Comparison of ENCODE assay signal across 12 cellular contexts in the genomic region with DNA sequence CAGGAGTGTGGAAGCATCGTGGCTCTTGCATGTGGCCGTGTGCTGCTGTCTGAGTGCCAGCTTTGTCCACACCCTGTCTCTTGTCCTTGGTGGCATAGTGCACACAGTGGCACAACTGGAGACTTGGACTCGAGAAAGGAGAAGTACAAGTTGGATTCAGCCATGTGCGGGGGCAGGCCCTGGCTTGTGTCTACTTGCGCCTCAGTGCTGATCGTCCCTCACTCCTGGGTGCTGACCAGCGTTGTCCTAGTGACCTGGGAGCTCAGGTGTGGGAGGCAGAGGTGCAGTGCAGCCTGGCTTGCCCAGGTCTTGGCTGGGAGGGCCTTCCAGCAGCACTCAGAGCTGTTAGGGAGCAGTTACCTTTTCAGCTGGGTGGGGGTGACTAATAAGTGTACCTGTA. TPM values are rescaled to one million over a fixed set of nuclear protein-coding genes. Genes with fewer than 3 reads are reported as not detected.
A peak's percentile ranks its signal among the peaks of the same experiment; 100 is the strongest.
DNase-seq lines count a peak whose midpoint lies in the region; ATAC-seq and TF ChIP-seq lines count a peak whose summit lies in the region.
"Had no signal": no experiment of that assay in that cellular context is flagged by ENCODE, and none has a peak within 500 bp of the region (broad histone marks: within the 10 kb centered on the region; RNA-seq: fewer than 3 reads in every experiment).

No MANE protein-coding gene starts in this region.

- DNase-seq in CD1c-positive myeloid dendritic cell (ENCODE audit: extremely low spot score): peak; percentile 57
- DNase-seq in RWPE1 (ENCODE audit: low spot score): no peak
- peak; percentile 7 for DNase-seq in glutamatergic neuron
- DNase-seq in osteocyte (ENCODE audit: extremely low spot score, unreplicated experiment): no peak
- no peak for DNase-seq in HuH-7.5 (ENCODE audit: low spot score)
- no peak for DNase-seq in GM23248
- no peak for DNase-seq in OCI-LY7 (ENCODE audit: low spot score)
- DNase-seq: activated T-cell treated with anti-CD3 and anti-CD28 coated beads for 4 hours; central memory CD4-positive, alpha-beta T cell; midbrain; NCI-H2029 had no signal

- no peaks in the 10 kb centered on the region for H3K9me2 ChIP-seq in GM23248 (ENCODE audit: insufficient read depth)
- no peaks in the 10 kb centered on the region for H3K9me2 ChIP-seq in OCI-LY7 (ENCODE audit: insufficient read depth, low read length)

- no peak for ATAC-seq in HG02588 (IDR thresholded peaks at IDR 0.05; ENCODE audit: unreplicated experiment)

- H2AFZ ChIP-seq in GM23248 (no peak overlapping the region), OCI-LY7 (ENCODE audit: low read length) (no peak overlapping the region)

- H3K4me2 ChIP-seq in GM23248 (ENCODE audit: unreplicated experiment) (no peak overlapping the region), OCI-LY7 (ENCODE audit: low read length) (no peak overlapping the region)

- H3K27me3 ChIP-seq in GM23248 (replicated peaks; ENCODE audit: insufficient read depth): no peaks in the 10 kb centered on the region

- H3K9me3 Mint-ChIP-seq in glutamatergic neuron (ENCODE audit: unreplicated experiment): peaks cover 9% of the 10 kb centered on the region
- H3K9me3 Mint-ChIP-seq in osteocyte (ENCODE audit: unreplicated experiment): no peaks in the 10 kb centered on the region

- peaks cover 15% of the 10 kb centered on the region; the same call in 1 of the 2 replicates for H4K20me1 ChIP-seq in GM23248 (ENCODE audit: insufficient read depth)
- H4K20me1 ChIP-seq in OCI-LY7 (ENCODE audit: insufficient read depth, low read length): peaks cover 5% of the 10 kb centered on the region; the same call in 1 of the 2 replicates

- H3K27me3 Mint-ChIP-seq in glutamatergic neuron (ENCODE audit: unreplicated experiment): peaks cover 13% of the 10 kb centered on the region
- no peaks in the 10 kb centered on the region for H3K27me3 Mint-ChIP-seq in osteocyte (ENCODE audit: unreplicated experiment)

- intact Hi-C loops in OCI-LY7 (cut with micrococcal nuclease; ENCODE audit: unreplicated experiment): no loop called here

- in situ Hi-C loops in GM23248 (cut with MboI): no loop called here

- H3K4me1 Mint-ChIP-seq in glutamatergic neuron (ENCODE audit: low read depth, unreplicated experiment) (peaks cover 55% of the 10 kb centered on the region), osteocyte (ENCODE audit: unreplicated experiment) (peaks cover 60% of the 10 kb centered on the region)

- H3K9me3 ChIP-seq in GM23248 (ENCODE audit: low read depth) (no peaks in the 10 kb centered on the region), OCI-LY7 (ENCODE audit: low read length) (no peaks in the 10 kb centered on the region)

- H3F3A ChIP-seq in GM23248 (ENCODE audit: insufficient read depth): peaks cover 29% of the 10 kb centered on the region

- H3K4me1 ChIP-seq in GM23248 (ENCODE audit: insufficient read depth) (peaks cover 18% of the 10 kb centered on the region), OCI-LY7 (ENCODE audit: insufficient read depth, low read length, poor library complexity, severe bottlenecking) (no peaks in the 10 kb centered on the region)

- H3K4me3 Mint-ChIP-seq in glutamatergic neuron (ENCODE audit: unreplicated experiment): peak overlapping the region; percentile 24
- H3K4me3 Mint-ChIP-seq in osteocyte (ENCODE audit: unreplicated experiment): no peak overlapping the region

- peak overlapping the region; percentile 13 for H3K27ac Mint-ChIP-seq in glutamatergic neuron (ENCODE audit: unreplicated experiment)
- H3K27ac Mint-ChIP-seq in osteocyte (ENCODE audit: unreplicated experiment): peak overlapping the region; percentile 50

- WGBS in GM23248 (ENCODE audit: low coverage in 1 of 2, low lambda C conversion rate in 2 of 2, missing lambda C conversion rate in 2 of 2), 2 experiments: 76% methylated on average over 7 of the region's 7 CpGs

- CTCF ChIA-PET in RWPE1 (lab: Yijun Ruan, JAX): interaction anchor here (0.8 kb wide), 1 partner anchor 79 kb away, joined by 4 read pairs; no protein-coding TSS in a partner anchor
- CTCF ChIA-PET in OCI-LY7 (lab: Charles Lee; ENCODE audit: unreplicated experiment): no interaction called here

- H3K79me2 ChIP-seq in GM23248 (ENCODE audit: insufficient read depth): peaks cover 100% of the 10 kb centered on the region
- no peaks in the 10 kb centered on the region for H3K79me2 ChIP-seq in OCI-LY7 (ENCODE audit: insufficient read depth, low read depth, low read length)

- H3K9ac ChIP-seq in GM23248: no peak overlapping the region

- H3K36me3 Mint-ChIP-seq in glutamatergic neuron (ENCODE audit: unreplicated experiment): no peaks in the 10 kb centered on the region
- peaks cover 5% of the 10 kb centered on the region for H3K36me3 Mint-ChIP-seq in osteocyte (ENCODE audit: unreplicated experiment)

- peak overlapping the region; percentile 74 for H3K27ac ChIP-seq in RWPE1
- H3K27ac ChIP-seq in GM23248: no peak overlapping the region
- H3K27ac ChIP-seq in OCI-LY7 (ENCODE audit: low read depth, low read length, poor library complexity, severe bottlenecking): no peak overlapping the region

- H3K4me3 ChIP-seq in GM23248 (no peak overlapping the region), OCI-LY7 (ENCODE audit: low read depth, low read length, poor library complexity, severe bottlenecking) (no peak overlapping the region)

- POLR2A ChIA-PET in RWPE1 (lab: Yijun Ruan, JAX; ENCODE audit: low non-redundant PET) (interaction anchor here (0.9 kb wide), 1 partner anchor 48 kb away, joined by 4 read pairs; no protein-coding TSS in a partner anchor), OCI-LY7 (lab: Charles Lee) (no interaction called here)

- TF ChIP-seq CTCF in RWPE1 (conservative IDR thresholded peaks at IDR 0.05; ENCODE audit: low read depth) (no peak), glutamatergic neuron (IDR thresholded peaks at IDR 0.05; ENCODE audit: partially characterized antibody, unreplicated experiment) (no peak), osteocyte (IDR thresholded peaks at IDR 0.05) (no peak), OCI-LY7 (conservative IDR thresholded peaks at IDR 0.05; ENCODE audit: low read length) (no peak)

- peaks cover 6% of the 10 kb centered on the region; the same call in 1 of the 2 replicates for H3K36me3 ChIP-seq in GM23248 (ENCODE audit: low read depth)
- no peaks in the 10 kb centered on the region for H3K36me3 ChIP-seq in OCI-LY7 (ENCODE audit: insufficient read depth, low read length)

- BruUV-seq in OCI-LY7 (replicated peaks; lab: Mats Ljungman, UMichigan): no TSS peak

RNA-seq across cellular contexts. Expression of a gene that starts 20.6 kb away (rescaled TPM):
- total RNA-seq in glutamatergic neuron (ENCODE audit: unreplicated experiment) (863 TPM), osteocyte (206 and 209 TPM in 2 replicates), OCI-LY7 (2022) (109 and 118 TPM in 2 replicates)
- 292 TPM in 2 replicates for total RNA-seq in GM23248 (2014; rRNA removed; shearing (Covaris generic))
- 68.4 and 73.5 TPM in 2 replicates for polyA plus RNA-seq in GM23248 (2016; fragmentation: Nextera tagmentation; extraction: Ambion mirVana)
- 73.3 and 78.9 TPM in 2 replicates for total RNA-seq in OCI-LY7 (2014; rRNA removed; shearing (Covaris generic))

Comparison
In these comparisons a context has a peak if more than half of its experiments do, and no peak if none do; other contexts are left out.
1. DNase-seq: peak in CD1c-positive myeloid dendritic cell (single experiment) and glutamatergic neuron (single experiment); none in RWPE1 (single experiment), osteocyte (single experiment), HuH-7.5 (single experiment), GM23248 (single experiment) and OCI-LY7 (single experiment).